In genomic region chr16:62620259-62620658, GRCh38 we compare ENCODE assay signal across 20 cellular contexts.
"Had no signal": no experiment of that assay in that cellular context is flagged by ENCODE, and none has a peak within 500 bp of the region (broad histone marks: within the 10 kb centered on the region; RNA-seq: fewer than 3 reads in every experiment).

No MANE protein-coding gene starts in this region.

- H3K36me3 ChIP-seq: esophagus muscularis mucosa, gastrocnemius medialis, heart right ventricle, left lung, lower lobe of right lung had no signal

- H3K9me3 ChIP-seq: esophagus muscularis mucosa, gastrocnemius medialis, lower lobe of right lung had no signal

- H3K4me1 ChIP-seq: esophagus muscularis mucosa, gastrocnemius medialis, left lung, lower lobe of right lung had no signal

- H3K4me3 ChIP-seq: coronary artery, dorsolateral prefrontal cortex, esophagus muscularis mucosa, gastrocnemius medialis, heart right ventricle, left lung, lower lobe of right lung, mucosa of descending colon had no signal

- H3K27ac ChIP-seq: coronary artery, dorsolateral prefrontal cortex, esophagus muscularis mucosa, gastrocnemius medialis, heart right ventricle, left lung, lower lobe of right lung had no signal

- H3K27me3 ChIP-seq: dorsolateral prefrontal cortex, esophagus muscularis mucosa, gastrocnemius medialis, left lung had no signal

- DNase-seq: dermis blood vessel endothelial cell; dorsolateral prefrontal cortex; effector CD4-positive, alpha-beta T cell; effector memory CD4-positive, alpha-beta T cell; foreskin fibroblast; foreskin melanocyte; gastrocnemius medialis; glutamatergic neuron; head of caudate nucleus; heart right ventricle; hippocampal formation; left cardiac atrium; left lung; left ventricle myocardium superior; lower lobe of right lung; mesenchymal stem cell; mucosa of descending colon; naive B cell had no signal

- ATAC-seq: gastrocnemius medialis, heart right ventricle, left cardiac atrium, left lung, left ventricle myocardium superior, lower lobe of right lung, mucosa of descending colon had no signal
